In the genomic region with DNA sequence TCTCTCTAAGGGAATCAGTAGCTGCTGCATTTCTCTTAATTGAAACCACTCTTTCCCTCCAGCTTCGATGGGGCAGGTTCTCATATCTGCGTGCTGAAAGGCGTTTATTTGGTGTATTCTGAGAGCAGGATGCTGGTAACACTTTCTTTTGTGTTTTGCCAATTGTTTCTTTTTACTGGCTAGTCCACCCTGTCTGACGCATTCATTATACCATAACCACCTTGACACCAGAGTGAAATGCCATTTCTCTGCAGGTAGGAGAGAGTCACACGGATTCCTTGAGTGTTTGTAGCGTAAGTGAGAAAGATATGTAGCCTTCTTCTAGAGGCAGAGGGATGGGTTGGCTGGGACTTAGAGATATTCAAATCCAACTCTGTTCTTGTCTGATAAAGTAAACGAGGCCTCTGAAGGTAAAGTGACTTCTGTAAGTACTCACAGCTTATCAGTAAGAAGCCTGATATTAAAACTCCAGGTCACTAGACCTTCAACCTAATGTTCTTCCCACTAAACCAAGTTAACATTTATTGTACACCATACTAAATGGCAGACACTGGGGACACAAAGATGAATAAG, we compare ENCODE assay signal across 10 cellular contexts. TPM values are rescaled to one million over a fixed set of nuclear protein-coding genes. Genes with fewer than 3 reads are reported as not detected.
DNase-seq lines count a peak whose midpoint lies in the region; ATAC-seq lines count a peak whose summit lies in the region.
"Had no signal": no experiment of that assay in that cellular context is flagged by ENCODE, and none has a peak within 500 bp of the region (broad histone marks: within the 10 kb centered on the region; RNA-seq: fewer than 3 reads in every experiment).

No MANE protein-coding gene starts in this region.

- no peak overlapping the region for H4K8ac ChIP-seq in mesenchymal stem cell (ENCODE audit: low read length)

- H3K36me3 ChIP-seq in ACC112 (ENCODE audit: insufficient read depth, low read length) (peaks cover 12% of the 10 kb centered on the region), GM23248 (ENCODE audit: low read depth) (peaks cover 42% of the 10 kb centered on the region), mesenchymal stem cell (ENCODE audit: control insufficient read depth in 1 of 2, insufficient read depth in 2 of 2, low read depth in 1 of 2, low read length in 2 of 2) (peaks cover 3 to 96% of the 10 kb centered on the region in 2 experiments)
- H3K36me3 ChIP-seq: BE2C had no signal

- no peak overlapping the region for H2BK12ac ChIP-seq in mesenchymal stem cell (ENCODE audit: low read length in 2 of 2)

- H2AFZ ChIP-seq in ACC112 (ENCODE audit: low read length, unreplicated experiment) (no peak overlapping the region), GM23248 (no peak overlapping the region), mesenchymal stem cell (ENCODE audit: low read depth, low read length) (no peak overlapping the region)

- peaks cover 71% of the 10 kb centered on the region for H3K4me1 Mint-ChIP-seq in activated T-helper 17 cell treated with anti-CD3 and anti-CD28 coated beads, Interleukin-2, amount 50 U/mL, for 72 hours

- H3K4ac ChIP-seq in mesenchymal stem cell (ENCODE audit: low read depth in 1 of 2, low read length in 2 of 2) = no peak overlapping the region

- no peak overlapping the region for H4K91ac ChIP-seq in mesenchymal stem cell (ENCODE audit: low read length)

- ATAC-seq in activated T-helper 17 cell treated with anti-CD3 and anti-CD28 coated beads, Interleukin-2, amount 50 U/mL, for 72 hours (replicated peaks) = peak; percentile 61
- no peak for ATAC-seq in HG02642 (IDR thresholded peaks at IDR 0.05; ENCODE audit: poor library complexity, unreplicated experiment)

- no peak for DNase-seq in GM23248
- DNase-seq in mesenchymal stem cell = no peak
- no peak for DNase-seq in SKM-1 treated with dmso at 0.1 percent for 144 hours (lab: John Stamatoyannopoulos, UW; ENCODE audit: unreplicated experiment)
- DNase-seq in stimulated activated CD4-positive, alpha-beta T cell treated with anti-CD3 and anti-CD28 coated beads, Interleukin-12 subunit alpha, Interleukin-12 subunit beta, amount 100 ng/mL, for 4 hours = no peak
- DNase-seq in GM19238 (ENCODE audit: insufficient read length, low spot score) = no peak
- DNase-seq: BE2C, NCI-H1092 treated with DMSO at 0.1 percent for 48 hours had no signal

- H2BK15ac ChIP-seq in mesenchymal stem cell (ENCODE audit: low read depth, poor library complexity, severe bottlenecking) = no peak overlapping the region

- WGBS in GM23248 (ENCODE audit: low coverage in 1 of 2, low lambda C conversion rate in 2 of 2, missing lambda C conversion rate in 2 of 2), 2 experiments = 82 to 83% methylated on average over 7 of the region's 7 CpGs
- no CpG with 5 or more reads among the region's 7 CpGs for WGBS in mesenchymal stem cell

- H3K18ac ChIP-seq in mesenchymal stem cell (ENCODE audit: low read depth in 1 of 2, low read length in 2 of 2) = no peak overlapping the region

- H3K9me3 ChIP-seq in GM23248 (ENCODE audit: low read depth) = no peaks in the 10 kb centered on the region
- no peaks in the 10 kb centered on the region for H3K9me3 ChIP-seq in mesenchymal stem cell (ENCODE audit: control insufficient read depth, low read length)
- H3K9me3 ChIP-seq: BE2C had no signal

- no peaks in the 10 kb centered on the region for H3K9me2 ChIP-seq in GM23248 (ENCODE audit: insufficient read depth)

- H2AK5ac ChIP-seq in mesenchymal stem cell (ENCODE audit: low read length, severe bottlenecking) = peak overlapping the region; percentile 6

- no peak overlapping the region for H2BK120ac ChIP-seq in mesenchymal stem cell (ENCODE audit: low read depth, low read length)

- H3F3A ChIP-seq in GM23248 (ENCODE audit: insufficient read depth) = peaks cover 96% of the 10 kb centered on the region

- peak overlapping the region; percentile 100 for H3K27ac ChIP-seq in ACC112 (ENCODE audit: low read depth, low read length)
- H3K27ac ChIP-seq in GM23248 = peak overlapping the region; percentile 99; the same call in 1 of the 2 replicates
- H3K27ac ChIP-seq in mesenchymal stem cell (ENCODE audit: low read length, poor library complexity, severe bottlenecking) = no peak overlapping the region

- H4K20me1 ChIP-seq in GM23248 (ENCODE audit: insufficient read depth) = peaks cover 20% of the 10 kb centered on the region

- peak overlapping the region; percentile 99 for H3K27ac Mint-ChIP-seq in activated T-helper 17 cell treated with anti-CD3 and anti-CD28 coated beads, Interleukin-2, amount 50 U/mL, for 72 hours

- H3K4me1 ChIP-seq in ACC112 (ENCODE audit: control insufficient read depth, insufficient read depth, low read length, unreplicated experiment) = peaks cover 83% of the 10 kb centered on the region
- peaks cover 91% of the 10 kb centered on the region for H3K4me1 ChIP-seq in GM23248 (ENCODE audit: insufficient read depth)
- peaks cover 22% of the 10 kb centered on the region for H3K4me1 ChIP-seq in mesenchymal stem cell (ENCODE audit: control insufficient read depth, insufficient read depth, low read depth, low read length)

- in situ Hi-C loops in GM23248 (cut with MboI) = no loop called here

- H3K79me2 ChIP-seq in ACC112 (ENCODE audit: control insufficient read depth, insufficient read depth, low read length, unreplicated experiment) (peaks cover 99% of the 10 kb centered on the region), GM23248 (ENCODE audit: insufficient read depth) (peaks cover 100% of the 10 kb centered on the region)

- H2BK5ac ChIP-seq in mesenchymal stem cell (ENCODE audit: low read depth, low read length, poor library complexity, severe bottlenecking) = no peak overlapping the region

- H3K4me2 ChIP-seq in GM23248 (ENCODE audit: unreplicated experiment) = peak overlapping the region; percentile 3
- no peak overlapping the region for H3K4me2 ChIP-seq in mesenchymal stem cell (ENCODE audit: low read length, poor library complexity, severe bottlenecking)

- H3K27me3 Mint-ChIP-seq in activated T-helper 17 cell treated with anti-CD3 and anti-CD28 coated beads, Interleukin-2, amount 50 U/mL, for 72 hours = no peaks in the 10 kb centered on the region

- H3K9ac ChIP-seq in GM23248 (no peak overlapping the region), mesenchymal stem cell (ENCODE audit: low read length) (peak overlapping the region; percentile 75)

- no peak overlapping the region for H3K4me3 ChIP-seq in ACC112 (ENCODE audit: low read depth, low read length)
- no peak overlapping the region for H3K4me3 ChIP-seq in GM23248
- peak overlapping the region in 1 of 2 experiments; percentile 2 for H3K4me3 ChIP-seq in mesenchymal stem cell (ENCODE audit: insufficient read depth in 1 of 2, low read depth in 1 of 2, low read length in 2 of 2)

- no peak overlapping the region for H3K14ac ChIP-seq in mesenchymal stem cell (ENCODE audit: low read length in 2 of 2)

- H3K27me3 ChIP-seq in ACC112 (ENCODE audit: insufficient read depth, low read length) (no peaks in the 10 kb centered on the region), GM23248 (replicated peaks; ENCODE audit: insufficient read depth) (no peaks in the 10 kb centered on the region), mesenchymal stem cell (ENCODE audit: control insufficient read depth in 1 of 2, insufficient read depth in 1 of 2, low read length in 2 of 2) (no peaks in the 10 kb centered on the region)
- H3K27me3 ChIP-seq: BE2C had no signal

- H3K23ac ChIP-seq in mesenchymal stem cell (ENCODE audit: low read length in 2 of 2) = no peak overlapping the region

- no peaks in the 10 kb centered on the region for H3K79me1 ChIP-seq in mesenchymal stem cell (replicated peaks; ENCODE audit: low read length, poor library complexity, severe bottlenecking)

- H3K4me3 Mint-ChIP-seq in activated T-helper 17 cell treated with anti-CD3 and anti-CD28 coated beads, Interleukin-2, amount 50 U/mL, for 72 hours = peak overlapping the region; percentile 93

- H3K9me3 Mint-ChIP-seq in activated T-helper 17 cell treated with anti-CD3 and anti-CD28 coated beads, Interleukin-2, amount 50 U/mL, for 72 hours = no peaks in the 10 kb centered on the region

- H3K36me3 Mint-ChIP-seq in activated T-helper 17 cell treated with anti-CD3 and anti-CD28 coated beads, Interleukin-2, amount 50 U/mL, for 72 hours (ENCODE audit: low read depth) = peaks cover 93% of the 10 kb centered on the region

RNA-seq across cellular contexts. Expression of gene CD44, which starts 21.4 kb away (rescaled TPM):
- 405 and 506 TPM in 2 replicates for total RNA-seq in GM23248 (2014; rRNA removed; shearing (Covaris generic))
- 519 and 523 TPM in 2 replicates for polyA plus RNA-seq in GM23248 (2016; fragmentation: Nextera tagmentation; extraction: Ambion mirVana)
- total RNA-seq in activated T-helper 17 cell treated with anti-CD3 and anti-CD28 coated beads, Interleukin-2, amount 50 U/mL, for 72 hours = 100 to 1,000 TPM; 408 to 664 TPM
- 1,373 TPM for polyA plus RNA-seq in mesenchymal stem cell (2013, experiment 1 of 2)
- polyA plus RNA-seq in mesenchymal stem cell (2013, experiment 2 of 2) = 1,315 TPM
